ENCODE assay signal across 1 cellular context in the genomic region with DNA sequence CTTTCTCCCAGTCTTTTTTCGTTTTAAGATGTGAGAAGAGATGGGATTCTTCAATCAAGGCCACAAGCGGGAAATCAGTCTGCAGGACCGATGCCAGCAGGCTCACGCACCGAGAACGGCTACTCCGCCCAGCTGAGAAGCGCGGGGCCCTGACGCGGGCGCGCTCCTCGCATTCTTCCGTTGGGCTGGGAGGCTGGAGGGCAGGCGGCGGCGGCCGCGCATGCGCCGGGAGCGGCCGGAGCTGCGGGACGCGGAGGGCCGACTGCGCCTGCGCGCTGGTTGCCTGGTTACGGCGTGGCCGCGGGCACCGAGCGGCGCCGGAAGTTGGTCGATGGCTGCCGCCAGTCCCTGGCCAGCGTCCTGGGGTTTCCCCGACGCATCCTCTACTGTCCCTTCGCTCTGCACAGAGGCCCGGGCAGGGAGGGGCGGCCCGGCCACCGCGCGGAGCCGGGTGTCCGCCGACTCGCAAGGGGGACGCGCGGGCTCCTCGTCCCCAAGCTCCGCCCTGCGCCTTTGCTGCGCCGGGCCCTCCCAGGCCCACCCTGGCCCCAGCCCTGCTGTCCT.
TF ChIP-seq lines count a peak whose summit lies in the region.

No MANE protein-coding gene starts in this region.

TF ChIP-seq in HepG2, 621 proteins besides CTCF, POLR2A, EP300 and RAD21 (continued from another document and continues in another):
- TF ChIP-seq, protein P1, sequence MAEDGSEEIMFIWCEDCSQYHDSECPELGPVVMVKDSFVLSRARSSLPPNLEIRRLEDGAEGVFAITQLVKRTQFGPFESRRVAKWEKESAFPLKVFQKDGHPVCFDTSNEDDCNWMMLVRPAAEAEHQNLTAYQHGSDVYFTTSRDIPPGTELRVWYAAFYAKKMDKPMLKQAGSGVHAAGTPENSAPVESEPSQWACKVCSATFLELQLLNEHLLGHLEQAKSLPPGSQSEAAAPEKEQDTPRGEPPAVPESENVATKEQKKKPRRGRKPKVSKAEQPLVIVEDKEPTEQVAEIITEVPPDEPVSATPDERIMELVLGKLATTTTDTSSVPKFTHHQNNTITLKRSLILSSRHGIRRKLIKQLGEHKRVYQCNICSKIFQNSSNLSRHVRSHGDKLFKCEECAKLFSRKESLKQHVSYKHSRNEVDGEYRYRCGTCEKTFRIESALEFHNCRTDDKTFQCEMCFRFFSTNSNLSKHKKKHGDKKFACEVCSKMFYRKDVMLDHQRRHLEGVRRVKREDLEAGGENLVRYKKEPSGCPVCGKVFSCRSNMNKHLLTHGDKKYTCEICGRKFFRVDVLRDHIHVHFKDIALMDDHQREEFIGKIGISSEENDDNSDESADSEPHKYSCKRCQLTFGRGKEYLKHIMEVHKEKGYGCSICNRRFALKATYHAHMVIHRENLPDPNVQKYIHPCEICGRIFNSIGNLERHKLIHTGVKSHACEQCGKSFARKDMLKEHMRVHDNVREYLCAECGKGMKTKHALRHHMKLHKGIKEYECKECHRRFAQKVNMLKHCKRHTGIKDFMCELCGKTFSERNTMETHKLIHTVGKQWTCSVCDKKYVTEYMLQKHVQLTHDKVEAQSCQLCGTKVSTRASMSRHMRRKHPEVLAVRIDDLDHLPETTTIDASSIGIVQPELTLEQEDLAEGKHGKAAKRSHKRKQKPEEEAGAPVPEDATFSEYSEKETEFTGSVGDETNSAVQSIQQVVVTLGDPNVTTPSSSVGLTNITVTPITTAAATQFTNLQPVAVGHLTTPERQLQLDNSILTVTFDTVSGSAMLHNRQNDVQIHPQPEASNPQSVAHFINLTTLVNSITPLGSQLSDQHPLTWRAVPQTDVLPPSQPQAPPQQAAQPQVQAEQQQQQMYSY (CRISPR knock-in tag; IDR thresholded peaks at IDR 0.05) = 0 out of 2 replicates have a peak, but pooled peaks have one; percentile 16
- TF ChIP-seq ZNF781 (CRISPR knock-in tag; IDR thresholded peaks at IDR 0.05; ENCODE audit: borderline replicate concordance, not compliant biosample characterization) (no peak), RBFOX2 (IDR thresholded peaks at IDR 0.05; ENCODE audit: low read depth, low read length) (peak; percentile 76), ZNF136 (CRISPR knock-in tag; IDR thresholded peaks at IDR 0.05; ENCODE audit: low read depth) (0 out of 2 replicates have a peak, but pooled peaks have one; percentile 17), PHF8 (CRISPR knock-in tag; IDR thresholded peaks at IDR 0.05) (peak; percentile 11), SP140L (CRISPR knock-in tag; IDR thresholded peaks at IDR 0.05; ENCODE audit: borderline replicate concordance) (no peak), ZNF124 (CRISPR knock-in tag; IDR thresholded peaks at IDR 0.05) (0 out of 2 replicates have a peak, but pooled peaks have one; percentile 24), ZNF550 (CRISPR knock-in tag; IDR thresholded peaks at IDR 0.05; ENCODE audit: borderline replicate concordance) (no peak), GTF2F1 (IDR thresholded peaks at IDR 0.05; ENCODE audit: low read length) (no peak), ZNF709 (CRISPR knock-in tag; IDR thresholded peaks at IDR 0.05) (no peak), ZNF883 (CRISPR knock-in tag; IDR thresholded peaks at IDR 0.05; ENCODE audit: not compliant biosample characterization) (no peak), ADNP (CRISPR knock-in tag; IDR thresholded peaks at IDR 0.05) (no peak), SRSF1 (optimal IDR thresholded peaks at IDR 0.05; ENCODE audit: low read depth, low read length) (no peak), DR1 (CRISPR knock-in tag; IDR thresholded peaks at IDR 0.05) (no peak; the same call in 1 of the 2 replicates), KLF12 (CRISPR knock-in tag; IDR thresholded peaks at IDR 0.05; ENCODE audit: borderline replicate concordance) (no peak), NFYB (CRISPR knock-in tag; IDR thresholded peaks at IDR 0.05) (no peak), ZNF552 (CRISPR knock-in tag; IDR thresholded peaks at IDR 0.05; ENCODE audit: borderline replicate concordance) (0 out of 2 replicates have a peak, but pooled peaks have one; percentile 30), ERF (CRISPR knock-in tag; IDR thresholded peaks at IDR 0.05) (peak; percentile 61), YEATS2 (CRISPR knock-in tag; IDR thresholded peaks at IDR 0.05; ENCODE audit: borderline replicate concordance) (no peak), ZNF678 (CRISPR knock-in tag; IDR thresholded peaks at IDR 0.05) (0 out of 2 replicates have a peak, but pooled peaks have one; percentile 56), TEAD3 (CRISPR knock-in tag; optimal IDR thresholded peaks at IDR 0.05; ENCODE audit: borderline replicate concordance) (peak; percentile 54), PHF5A (CRISPR knock-in tag; IDR thresholded peaks at IDR 0.05; ENCODE audit: low read depth, unreplicated experiment) (no peak), ZKSCAN8 (CRISPR knock-in tag; IDR thresholded peaks at IDR 0.05; ENCODE audit: borderline replicate concordance) (no peak), PCBP2 (optimal IDR thresholded peaks at IDR 0.05; ENCODE audit: low read depth, low read length, poor library complexity, severe bottlenecking) (no peak), HMG20A (CRISPR knock-in tag; IDR thresholded peaks at IDR 0.05; ENCODE audit: borderline replicate concordance) (no peak)
- TF ChIP-seq, protein P2, sequence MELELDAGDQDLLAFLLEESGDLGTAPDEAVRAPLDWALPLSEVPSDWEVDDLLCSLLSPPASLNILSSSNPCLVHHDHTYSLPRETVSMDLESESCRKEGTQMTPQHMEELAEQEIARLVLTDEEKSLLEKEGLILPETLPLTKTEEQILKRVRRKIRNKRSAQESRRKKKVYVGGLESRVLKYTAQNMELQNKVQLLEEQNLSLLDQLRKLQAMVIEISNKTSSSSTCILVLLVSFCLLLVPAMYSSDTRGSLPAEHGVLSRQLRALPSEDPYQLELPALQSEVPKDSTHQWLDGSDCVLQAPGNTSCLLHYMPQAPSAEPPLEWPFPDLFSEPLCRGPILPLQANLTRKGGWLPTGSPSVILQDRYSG (CRISPR knock-in tag; IDR thresholded peaks at IDR 0.05) = no peak
- TF ChIP-seq, protein P3, sequence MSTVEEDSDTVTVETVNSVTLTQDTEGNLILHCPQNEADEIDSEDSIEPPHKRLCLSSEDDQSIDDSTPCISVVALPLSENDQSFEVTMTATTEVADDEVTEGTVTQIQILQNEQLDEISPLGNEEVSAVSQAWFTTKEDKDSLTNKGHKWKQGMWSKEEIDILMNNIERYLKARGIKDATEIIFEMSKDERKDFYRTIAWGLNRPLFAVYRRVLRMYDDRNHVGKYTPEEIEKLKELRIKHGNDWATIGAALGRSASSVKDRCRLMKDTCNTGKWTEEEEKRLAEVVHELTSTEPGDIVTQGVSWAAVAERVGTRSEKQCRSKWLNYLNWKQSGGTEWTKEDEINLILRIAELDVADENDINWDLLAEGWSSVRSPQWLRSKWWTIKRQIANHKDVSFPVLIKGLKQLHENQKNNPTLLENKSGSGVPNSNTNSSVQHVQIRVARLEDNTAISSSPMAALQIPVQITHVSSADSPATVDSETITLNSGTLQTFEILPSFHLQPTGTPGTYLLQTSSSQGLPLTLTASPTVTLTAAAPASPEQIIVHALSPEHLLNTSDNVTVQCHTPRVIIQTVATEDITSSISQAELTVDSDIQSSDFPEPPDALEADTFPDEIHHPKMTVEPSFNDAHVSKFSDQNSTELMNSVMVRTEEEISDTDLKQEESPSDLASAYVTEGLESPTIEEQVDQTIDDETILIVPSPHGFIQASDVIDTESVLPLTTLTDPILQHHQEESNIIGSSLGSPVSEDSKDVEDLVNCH (CRISPR knock-in tag; IDR thresholded peaks at IDR 0.05) = no peak
- TF ChIP-seq, protein P4, sequence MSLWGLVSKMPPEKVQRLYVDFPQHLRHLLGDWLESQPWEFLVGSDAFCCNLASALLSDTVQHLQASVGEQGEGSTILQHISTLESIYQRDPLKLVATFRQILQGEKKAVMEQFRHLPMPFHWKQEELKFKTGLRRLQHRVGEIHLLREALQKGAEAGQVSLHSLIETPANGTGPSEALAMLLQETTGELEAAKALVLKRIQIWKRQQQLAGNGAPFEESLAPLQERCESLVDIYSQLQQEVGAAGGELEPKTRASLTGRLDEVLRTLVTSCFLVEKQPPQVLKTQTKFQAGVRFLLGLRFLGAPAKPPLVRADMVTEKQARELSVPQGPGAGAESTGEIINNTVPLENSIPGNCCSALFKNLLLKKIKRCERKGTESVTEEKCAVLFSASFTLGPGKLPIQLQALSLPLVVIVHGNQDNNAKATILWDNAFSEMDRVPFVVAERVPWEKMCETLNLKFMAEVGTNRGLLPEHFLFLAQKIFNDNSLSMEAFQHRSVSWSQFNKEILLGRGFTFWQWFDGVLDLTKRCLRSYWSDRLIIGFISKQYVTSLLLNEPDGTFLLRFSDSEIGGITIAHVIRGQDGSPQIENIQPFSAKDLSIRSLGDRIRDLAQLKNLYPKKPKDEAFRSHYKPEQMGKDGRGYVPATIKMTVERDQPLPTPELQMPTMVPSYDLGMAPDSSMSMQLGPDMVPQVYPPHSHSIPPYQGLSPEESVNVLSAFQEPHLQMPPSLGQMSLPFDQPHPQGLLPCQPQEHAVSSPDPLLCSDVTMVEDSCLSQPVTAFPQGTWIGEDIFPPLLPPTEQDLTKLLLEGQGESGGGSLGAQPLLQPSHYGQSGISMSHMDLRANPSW (CRISPR knock-in tag; IDR thresholded peaks at IDR 0.05; ENCODE audit: borderline replicate concordance) = no peak
- TF ChIP-seq, protein P5, sequence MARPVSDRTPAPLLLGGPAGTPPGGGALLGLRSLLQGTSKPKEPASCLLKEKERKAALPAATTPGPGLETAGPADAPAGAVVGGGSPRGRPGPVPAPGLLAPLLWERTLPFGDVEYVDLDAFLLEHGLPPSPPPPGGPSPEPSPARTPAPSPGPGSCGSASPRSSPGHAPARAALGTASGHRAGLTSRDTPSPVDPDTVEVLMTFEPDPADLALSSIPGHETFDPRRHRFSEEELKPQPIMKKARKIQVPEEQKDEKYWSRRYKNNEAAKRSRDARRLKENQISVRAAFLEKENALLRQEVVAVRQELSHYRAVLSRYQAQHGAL (CRISPR knock-in tag; IDR thresholded peaks at IDR 0.05; ENCODE audit: not compliant biosample characterization) = no peak
- TF ChIP-seq, protein P6, sequence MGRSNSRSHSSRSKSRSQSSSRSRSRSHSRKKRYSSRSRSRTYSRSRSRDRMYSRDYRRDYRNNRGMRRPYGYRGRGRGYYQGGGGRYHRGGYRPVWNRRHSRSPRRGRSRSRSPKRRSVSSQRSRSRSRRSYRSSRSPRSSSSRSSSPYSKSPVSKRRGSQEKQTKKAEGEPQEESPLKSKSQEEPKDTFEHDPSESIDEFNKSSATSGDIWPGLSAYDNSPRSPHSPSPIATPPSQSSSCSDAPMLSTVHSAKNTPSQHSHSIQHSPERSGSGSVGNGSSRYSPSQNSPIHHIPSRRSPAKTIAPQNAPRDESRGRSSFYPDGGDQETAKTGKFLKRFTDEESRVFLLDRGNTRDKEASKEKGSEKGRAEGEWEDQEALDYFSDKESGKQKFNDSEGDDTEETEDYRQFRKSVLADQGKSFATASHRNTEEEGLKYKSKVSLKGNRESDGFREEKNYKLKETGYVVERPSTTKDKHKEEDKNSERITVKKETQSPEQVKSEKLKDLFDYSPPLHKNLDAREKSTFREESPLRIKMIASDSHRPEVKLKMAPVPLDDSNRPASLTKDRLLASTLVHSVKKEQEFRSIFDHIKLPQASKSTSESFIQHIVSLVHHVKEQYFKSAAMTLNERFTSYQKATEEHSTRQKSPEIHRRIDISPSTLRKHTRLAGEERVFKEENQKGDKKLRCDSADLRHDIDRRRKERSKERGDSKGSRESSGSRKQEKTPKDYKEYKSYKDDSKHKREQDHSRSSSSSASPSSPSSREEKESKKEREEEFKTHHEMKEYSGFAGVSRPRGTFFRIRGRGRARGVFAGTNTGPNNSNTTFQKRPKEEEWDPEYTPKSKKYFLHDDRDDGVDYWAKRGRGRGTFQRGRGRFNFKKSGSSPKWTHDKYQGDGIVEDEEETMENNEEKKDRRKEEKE (IDR thresholded peaks at IDR 0.05) = no peak
- TF ChIP-seq, protein P7, sequence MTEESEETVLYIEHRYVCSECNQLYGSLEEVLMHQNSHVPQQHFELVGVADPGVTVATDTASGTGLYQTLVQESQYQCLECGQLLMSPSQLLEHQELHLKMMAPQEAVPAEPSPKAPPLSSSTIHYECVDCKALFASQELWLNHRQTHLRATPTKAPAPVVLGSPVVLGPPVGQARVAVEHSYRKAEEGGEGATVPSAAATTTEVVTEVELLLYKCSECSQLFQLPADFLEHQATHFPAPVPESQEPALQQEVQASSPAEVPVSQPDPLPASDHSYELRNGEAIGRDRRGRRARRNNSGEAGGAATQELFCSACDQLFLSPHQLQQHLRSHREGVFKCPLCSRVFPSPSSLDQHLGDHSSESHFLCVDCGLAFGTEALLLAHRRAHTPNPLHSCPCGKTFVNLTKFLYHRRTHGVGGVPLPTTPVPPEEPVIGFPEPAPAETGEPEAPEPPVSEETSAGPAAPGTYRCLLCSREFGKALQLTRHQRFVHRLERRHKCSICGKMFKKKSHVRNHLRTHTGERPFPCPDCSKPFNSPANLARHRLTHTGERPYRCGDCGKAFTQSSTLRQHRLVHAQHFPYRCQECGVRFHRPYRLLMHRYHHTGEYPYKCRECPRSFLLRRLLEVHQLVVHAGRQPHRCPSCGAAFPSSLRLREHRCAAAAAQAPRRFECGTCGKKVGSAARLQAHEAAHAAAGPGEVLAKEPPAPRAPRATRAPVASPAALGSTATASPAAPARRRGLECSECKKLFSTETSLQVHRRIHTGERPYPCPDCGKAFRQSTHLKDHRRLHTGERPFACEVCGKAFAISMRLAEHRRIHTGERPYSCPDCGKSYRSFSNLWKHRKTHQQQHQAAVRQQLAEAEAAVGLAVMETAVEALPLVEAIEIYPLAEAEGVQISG (CRISPR knock-in tag; IDR thresholded peaks at IDR 0.05) = peak; percentile 47; the same call in 1 of the 2 replicates
- TF ChIP-seq, protein P8, sequence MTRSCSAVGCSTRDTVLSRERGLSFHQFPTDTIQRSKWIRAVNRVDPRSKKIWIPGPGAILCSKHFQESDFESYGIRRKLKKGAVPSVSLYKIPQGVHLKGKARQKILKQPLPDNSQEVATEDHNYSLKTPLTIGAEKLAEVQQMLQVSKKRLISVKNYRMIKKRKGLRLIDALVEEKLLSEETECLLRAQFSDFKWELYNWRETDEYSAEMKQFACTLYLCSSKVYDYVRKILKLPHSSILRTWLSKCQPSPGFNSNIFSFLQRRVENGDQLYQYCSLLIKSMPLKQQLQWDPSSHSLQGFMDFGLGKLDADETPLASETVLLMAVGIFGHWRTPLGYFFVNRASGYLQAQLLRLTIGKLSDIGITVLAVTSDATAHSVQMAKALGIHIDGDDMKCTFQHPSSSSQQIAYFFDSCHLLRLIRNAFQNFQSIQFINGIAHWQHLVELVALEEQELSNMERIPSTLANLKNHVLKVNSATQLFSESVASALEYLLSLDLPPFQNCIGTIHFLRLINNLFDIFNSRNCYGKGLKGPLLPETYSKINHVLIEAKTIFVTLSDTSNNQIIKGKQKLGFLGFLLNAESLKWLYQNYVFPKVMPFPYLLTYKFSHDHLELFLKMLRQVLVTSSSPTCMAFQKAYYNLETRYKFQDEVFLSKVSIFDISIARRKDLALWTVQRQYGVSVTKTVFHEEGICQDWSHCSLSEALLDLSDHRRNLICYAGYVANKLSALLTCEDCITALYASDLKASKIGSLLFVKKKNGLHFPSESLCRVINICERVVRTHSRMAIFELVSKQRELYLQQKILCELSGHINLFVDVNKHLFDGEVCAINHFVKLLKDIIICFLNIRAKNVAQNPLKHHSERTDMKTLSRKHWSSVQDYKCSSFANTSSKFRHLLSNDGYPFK (CRISPR knock-in tag; IDR thresholded peaks at IDR 0.05; ENCODE audit: borderline replicate concordance) = no peak; the same call in 1 of the 2 replicates
